16 cellular contexts compared by ENCODE assay signal in the genomic region with DNA sequence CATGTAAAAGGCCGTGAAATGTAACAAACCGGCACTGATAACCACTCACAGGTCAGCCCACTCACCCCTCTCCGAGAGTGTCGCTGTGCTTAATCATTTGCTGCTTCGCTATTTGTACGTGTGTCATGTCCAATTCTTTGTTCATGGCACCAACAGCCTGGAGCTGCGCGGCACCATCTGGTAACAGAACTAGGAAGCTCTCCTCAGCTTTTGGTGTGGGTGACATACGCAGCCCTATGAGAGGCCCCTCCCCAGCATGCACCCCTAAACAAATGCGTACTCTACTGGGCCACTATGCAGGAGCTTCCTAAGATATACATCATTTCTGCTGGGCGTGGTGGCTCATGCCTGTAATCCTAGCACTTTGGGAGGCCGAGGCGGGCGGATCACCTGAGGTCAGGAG. TPM values are rescaled to one million over a fixed set of nuclear protein-coding genes. Genes with fewer than 3 reads are reported as not detected.
A peak's percentile ranks its signal among the peaks of the same experiment; 100 is the strongest.
DNase-seq lines count a peak whose midpoint lies in the region; ATAC-seq, FAIRE-seq and TF ChIP-seq lines count a peak whose summit lies in the region.
"Had no signal": no experiment of that assay in that cellular context is flagged by ENCODE, and none has a peak within 500 bp of the region (broad histone marks: within the 10 kb centered on the region; RNA-seq: fewer than 3 reads in every experiment).

No MANE protein-coding gene starts in this region.

- H3K27me3 ChIP-seq in HepG2 (ENCODE audit: control insufficient read depth in 1 of 2, insufficient read depth in 2 of 2, low read length in 2 of 2) (no peaks in the 10 kb centered on the region), left lung (no peaks in the 10 kb centered on the region)
- H3K27me3 ChIP-seq: dorsolateral prefrontal cortex, MG63 had no signal

- no peak overlapping the region for H3K4me2 ChIP-seq in HepG2 (ENCODE audit: low read depth, low read length)
- H3K4me2 ChIP-seq: smooth muscle cell had no signal

- H3K79me2 ChIP-seq in HepG2 (ENCODE audit: insufficient read depth, low read length) = peaks cover 9% of the 10 kb centered on the region

- no peaks in the 10 kb centered on the region for H3K27me3 Mint-ChIP-seq in stimulated activated naive CD8-positive, alpha-beta T cell treated with anti-CD3 and anti-CD28 coated beads, Interleukin-15, amount 100 ng/mL, for 72 hours

- TF ChIP-seq EP300 in HepG2 (IDR thresholded peaks at IDR 0.05; ENCODE audit: low read depth in 2 of 2, low read length in 2 of 2) (no peak), HepG2 (CRISPR knock-in tag; IDR thresholded peaks at IDR 0.05; ENCODE audit: borderline replicate concordance) (no peak)

- in situ Hi-C loops in HepG2 (cut with HindIII; ENCODE audit: extremely low pct_ligation_motif_present, low pct_unique_long_range_greater_than_20kb) = no loop called here

- H2AFZ ChIP-seq in HepG2 (ENCODE audit: low read length) = no peak overlapping the region

- no peaks in the 10 kb centered on the region for H3K9me3 ChIP-seq in HepG2 (ENCODE audit: low read length)
- no peaks in the 10 kb centered on the region for H3K9me3 ChIP-seq in left lung
- H3K9me3 ChIP-seq: MG63, SJSA1 had no signal

- POLR2A ChIA-PET in HepG2 (lab: Yijun Ruan, JAX) = no interaction called here

- H3K9ac ChIP-seq in HepG2 (ENCODE audit: insufficient read depth, low read depth, low read length) = no peak overlapping the region

- peaks cover 4% of the 10 kb centered on the region; the same call in 1 of the 2 replicates for H4K20me1 ChIP-seq in HepG2 (ENCODE audit: insufficient read depth, low read length)

- BruUV-seq in HepG2 (replicated peaks; lab: Mats Ljungman, UMichigan) = no TSS peak

- no peak overlapping the region for H3K4me3 ChIP-seq in HepG2 (replicated peaks in 1 of 3; ENCODE audit: insufficient read depth in 1 of 3, low read depth in 2 of 3, low read length in 3 of 3)
- H3K4me3 ChIP-seq in left lung = no peak overlapping the region
- H3K4me3 ChIP-seq: dorsolateral prefrontal cortex, lung, MG63, SJSA1, smooth muscle cell had no signal

- H3K36me3 ChIP-seq in HepG2 (replicated peaks in 1 of 2; ENCODE audit: control insufficient read depth in 1 of 2, insufficient read depth in 2 of 2, low read length in 2 of 2) = peaks cover 0 to 6% of the 10 kb centered on the region in 2 experiments; a peak in 3 of 5 replicates
- H3K36me3 ChIP-seq in left lung = peaks cover 0 to under 1% of the 10 kb centered on the region in 2 donors
- H3K36me3 ChIP-seq: MG63, SJSA1 had no signal

- ATAC-seq in HepG2 (no peak), HG03432 (IDR thresholded peaks at IDR 0.05; ENCODE audit: unreplicated experiment) (no peak), left lung (no peak)
- ATAC-seq in stimulated activated naive CD8-positive, alpha-beta T cell treated with anti-CD3 and anti-CD28 coated beads, Interleukin-15, amount 100 ng/mL, for 72 hours = peak; percentile 83
- ATAC-seq: WTC11 had no signal

- H3K27ac ChIP-seq in HepG2 (ENCODE audit: extremely low read length, insufficient read depth, low read length) (no peak overlapping the region), substantia nigra (ENCODE audit: low read depth, low read length, poor library complexity, severe bottlenecking) (no peak overlapping the region), left lung (no peak overlapping the region)
- H3K27ac ChIP-seq: dorsolateral prefrontal cortex, SJSA1 had no signal

- no peaks in the 10 kb centered on the region for H3K9me3 Mint-ChIP-seq in stimulated activated naive CD8-positive, alpha-beta T cell treated with anti-CD3 and anti-CD28 coated beads, Interleukin-15, amount 100 ng/mL, for 72 hours
- H3K9me3 Mint-ChIP-seq: WTC11 had no signal

- FAIRE-seq in HepG2 (lab: Jason Lieb, UNC) = no peak

- TF ChIP-seq CTCF in HepG2 (CRISPR knock-in tag; IDR thresholded peaks at IDR 0.05) (no peak), left lung (IDR thresholded peaks at IDR 0.05) (no peak)

- H3K27ac Mint-ChIP-seq in stimulated activated naive CD8-positive, alpha-beta T cell treated with anti-CD3 and anti-CD28 coated beads, Interleukin-15, amount 100 ng/mL, for 72 hours = peak overlapping the region; percentile 89 to 92
- H3K27ac Mint-ChIP-seq: WTC11 had no signal

- peak in 1 of 2 experiments; percentile 53; a peak in 2 of 4 replicates for TF ChIP-seq POLR2A in HepG2 (IDR thresholded peaks at IDR 0.05; ENCODE audit: insufficient read depth in 1 of 2, low read depth in 2 of 2, low read length in 2 of 2)

- H3K4me1 ChIP-seq in HepG2 (ENCODE audit: insufficient read depth, low read length) (peaks cover 81% of the 10 kb centered on the region), left lung (peaks cover 8 to 58% of the 10 kb centered on the region in 2 donors)
- H3K4me1 ChIP-seq: SJSA1 had no signal

- peak; percentile 50 for DNase-seq in stimulated activated CD4-positive, alpha-beta T cell treated with anti-CD3 and anti-CD28 coated beads, Interleukin-1b, Interleukin-23, amount 100 ng/mL, for 48 hours
- no peak for DNase-seq in stimulated activated CD4-positive, alpha-beta T cell treated with anti-CD3 and anti-CD28 coated beads, Interleukin-2, amount 100 ng/mL, for 24 hours
- DNase-seq in activated T-cell treated with anti-CD3 and anti-CD28 coated beads, Interleukin-2, amount 50 U/mL, for 48 hours = peak; percentile 59 to 65
- DNase-seq in HepG2 (ENCODE audit: low spot score) (no peak), substantia nigra (lab: John Stamatoyannopoulos, UW) (no peak), left lung (no peak)
- peak; percentile 61 to 73 for DNase-seq in stimulated activated naive CD8-positive, alpha-beta T cell treated with anti-CD3 and anti-CD28 coated beads, Interleukin-15, amount 100 ng/mL, for 72 hours
- DNase-seq: DMS79, MG63, nucleus accumbens had no signal

- 92% methylated on average over 14 of the region's 14 CpGs for WGBS in HepG2 (ENCODE audit: low lambda C conversion rate)

- H3K4me1 Mint-ChIP-seq in stimulated activated naive CD8-positive, alpha-beta T cell treated with anti-CD3 and anti-CD28 coated beads, Interleukin-15, amount 100 ng/mL, for 72 hours = peaks cover 88% of the 10 kb centered on the region

- CTCF ChIA-PET in HepG2 (lab: Yijun Ruan, JAX; ENCODE audit: low intra/inter-chr PET ratio, low total read pairs) = no interaction called here

- TF ChIP-seq RAD21 in HepG2 (CRISPR knock-in tag; IDR thresholded peaks at IDR 0.05) = no peak

- peak overlapping the region; percentile 79 to 82 for H3K4me3 Mint-ChIP-seq in stimulated activated naive CD8-positive, alpha-beta T cell treated with anti-CD3 and anti-CD28 coated beads, Interleukin-15, amount 100 ng/mL, for 72 hours
- H3K4me3 Mint-ChIP-seq: WTC11 had no signal

- intact Hi-C loops in HepG2 (cut with micrococcal nuclease; ENCODE audit: unreplicated experiment) = no loop called here
- intact Hi-C loops in left lung (cut with DNase I) = no loop called here

RNA-seq across cellular contexts. Expression of a gene that starts 2.3 kb away (rescaled TPM):
- 0.24 and 0.90 TPM in 2 replicates for total RNA-seq in HepG2 (2016; rRNA removed; fragmentation: Illumina TruSeq; extraction: Trizol)
- total RNA-seq in HepG2 (2016; cell fraction: cytosol; rRNA removed; fragmentation: Illumina TruSeq; extraction: Trizol; ENCODE audit: low read depth) = 0.20 and 0.35 TPM in 2 replicates
- 0.76 and 0.86 TPM in 2 replicates for total RNA-seq in HepG2 (2016; cell fraction: insoluble cytoplasmic fraction; rRNA removed; fragmentation: Illumina TruSeq; extraction: Trizol)
- total RNA-seq in HepG2 (2016; cell fraction: membrane; rRNA removed; fragmentation: Illumina TruSeq; extraction: Trizol) = 0.17 and 0.31 TPM in 2 replicates
- total RNA-seq in HepG2 (2016; cell fraction: nucleus; rRNA removed; fragmentation: Illumina TruSeq; extraction: Trizol) = 0.34 and 1.1 TPM in 2 replicates
- polyA plus RNA-seq in HepG2 (2011; rRNA removed) = 2.5 and 4.1 TPM in 2 replicates
- 2.7 and 2.9 TPM in 2 replicates for polyA plus RNA-seq in HepG2 (2011; cell fraction: cytosol; rRNA removed)
- 0.26 and 1.3 TPM in 2 replicates for polyA plus RNA-seq in HepG2 (2011; cell fraction: nucleus; rRNA removed)
- 1.8 and 2.5 TPM in 2 replicates for polyA plus RNA-seq in HepG2 (2012)
- 0.02 and 0.08 TPM in 2 replicates for polyA plus RNA-seq in HepG2 (2016; cell fraction: cytosol; fragmentation: Illumina TruSeq; extraction: Trizol; ENCODE audit: low read depth)
- 0.19 and 0.47 TPM in 2 replicates for polyA plus RNA-seq in HepG2 (2016; cell fraction: insoluble cytoplasmic fraction; fragmentation: Illumina TruSeq; extraction: Trizol; ENCODE audit: low read depth)
- polyA plus RNA-seq in HepG2 (2016; cell fraction: membrane; fragmentation: Illumina TruSeq; extraction: Trizol; ENCODE audit: low read depth) = 0.17 and 0.31 TPM in 2 replicates
- 0.15 and 0.64 TPM in 2 replicates for polyA plus RNA-seq in HepG2 (2016; cell fraction: nucleus; fragmentation: Illumina TruSeq; extraction: Trizol; ENCODE audit: insufficient read depth, low read depth)
- 0.70 and 13.4 TPM in 2 replicates for polyA minus RNA-seq in HepG2 (2011; rRNA and poly(A)+ RNA removed; ENCODE audit: low replicate concordance)
- 3.4 and 6.4 TPM in 2 replicates for polyA minus RNA-seq in HepG2 (2011; cell fraction: cytosol; rRNA and poly(A)+ RNA removed)
- polyA minus RNA-seq in HepG2 (2011; cell fraction: nucleus; rRNA and poly(A)+ RNA removed) = 0.77 and 1.4 TPM in 2 replicates
- 100 to 1,000 TPM; 308 to 476 TPM for total RNA-seq in left lung
- total RNA-seq: SJSA1, smooth muscle cell had no signal
- polyA plus RNA-seq: smooth muscle cell had no signal

RNA-seq across cellular contexts. Expression of a gene that starts 55.9 kb away (rescaled TPM):
- total RNA-seq in HepG2 (2016; rRNA removed; fragmentation: Illumina TruSeq; extraction: Trizol) = 0.27 TPM in 1 of 2 replicates, not detected in the other
- total RNA-seq in HepG2 (2016; cell fraction: cytosol; rRNA removed; fragmentation: Illumina TruSeq; extraction: Trizol; ENCODE audit: low read depth) = not detected in 2 replicates
- not detected in 2 replicates for total RNA-seq in HepG2 (2016; cell fraction: insoluble cytoplasmic fraction; rRNA removed; fragmentation: Illumina TruSeq; extraction: Trizol)
- total RNA-seq in HepG2 (2016; cell fraction: membrane; rRNA removed; fragmentation: Illumina TruSeq; extraction: Trizol) = not detected in 2 replicates
- total RNA-seq in HepG2 (2016; cell fraction: nucleus; rRNA removed; fragmentation: Illumina TruSeq; extraction: Trizol) = not detected in 2 replicates
- polyA plus RNA-seq in HepG2 (2011; rRNA removed) = 0.98 and 1.7 TPM in 2 replicates
- 0.47 and 0.75 TPM in 2 replicates for polyA plus RNA-seq in HepG2 (2011; cell fraction: cytosol; rRNA removed)
- polyA plus RNA-seq in HepG2 (2011; cell fraction: nucleus; rRNA removed) = 0.80 and 1.5 TPM in 2 replicates
- 0.57 TPM in 1 of 2 replicates, not detected in the other for polyA plus RNA-seq in HepG2 (2012)
- polyA plus RNA-seq in HepG2 (2016; cell fraction: cytosol; fragmentation: Illumina TruSeq; extraction: Trizol; ENCODE audit: low read depth) = not detected in 2 replicates
- polyA plus RNA-seq in HepG2 (2016; cell fraction: insoluble cytoplasmic fraction; fragmentation: Illumina TruSeq; extraction: Trizol; ENCODE audit: low read depth) = not detected in 2 replicates
- 0.34 TPM in 1 of 2 replicates, not detected in the other for polyA plus RNA-seq in HepG2 (2016; cell fraction: membrane; fragmentation: Illumina TruSeq; extraction: Trizol; ENCODE audit: low read depth)
- 0.64 TPM in 1 of 2 replicates, not detected in the other for polyA plus RNA-seq in HepG2 (2016; cell fraction: nucleus; fragmentation: Illumina TruSeq; extraction: Trizol; ENCODE audit: insufficient read depth, low read depth)
- 0.72 TPM in 1 of 2 replicates, not detected in the other for polyA minus RNA-seq in HepG2 (2011; rRNA and poly(A)+ RNA removed; ENCODE audit: low replicate concordance)
- not detected in 2 replicates for polyA minus RNA-seq in HepG2 (2011; cell fraction: cytosol; rRNA and poly(A)+ RNA removed)
- 1.2 and 2.5 TPM in 2 replicates for polyA minus RNA-seq in HepG2 (2011; cell fraction: nucleus; rRNA and poly(A)+ RNA removed)
- total RNA-seq in left lung = 10 to 100 TPM; 17.3 to 34.4 TPM
- total RNA-seq: SJSA1, smooth muscle cell, WTC11 had no signal
- polyA plus RNA-seq: smooth muscle cell had no signal

Comparison
In these comparisons a context has a peak if more than half of its experiments do, and no peak if none do; other contexts are left out.
1. DNase-seq: peak in stimulated activated CD4-positive, alpha-beta T cell treated with anti-CD3 and anti-CD28 coated beads, Interleukin-1b, Interleukin-23, amount 100 ng/mL, for 48 hours (single experiment), activated T-cell treated with anti-CD3 and anti-CD28 coated beads, Interleukin-2, amount 50 U/mL, for 48 hours (2 of 2) and stimulated activated naive CD8-positive, alpha-beta T cell treated with anti-CD3 and anti-CD28 coated beads, Interleukin-15, amount 100 ng/mL, for 72 hours (2 of 2); none in stimulated activated CD4-positive, alpha-beta T cell treated with anti-CD3 and anti-CD28 coated beads, Interleukin-2, amount 100 ng/mL, for 24 hours (0 of 2), HepG2 (single experiment), substantia nigra (0 of 49) and left lung (0 of 2).
2. RNA of a gene that starts 2.3 kb away (total RNA-seq): 308 to 476 TPM in left lung; 0.17 to 1.1 TPM in HepG2; every median in the first group is over 100 times any median in the second.
3. RNA of a gene that starts 55.9 kb away (total RNA-seq): 17.3 to 34.4 TPM in left lung; 0.27 TPM in HepG2; every median in the first group is over 10 times any median in the second.